1 cellular context compared by ENCODE assay signal in the genomic region with DNA sequence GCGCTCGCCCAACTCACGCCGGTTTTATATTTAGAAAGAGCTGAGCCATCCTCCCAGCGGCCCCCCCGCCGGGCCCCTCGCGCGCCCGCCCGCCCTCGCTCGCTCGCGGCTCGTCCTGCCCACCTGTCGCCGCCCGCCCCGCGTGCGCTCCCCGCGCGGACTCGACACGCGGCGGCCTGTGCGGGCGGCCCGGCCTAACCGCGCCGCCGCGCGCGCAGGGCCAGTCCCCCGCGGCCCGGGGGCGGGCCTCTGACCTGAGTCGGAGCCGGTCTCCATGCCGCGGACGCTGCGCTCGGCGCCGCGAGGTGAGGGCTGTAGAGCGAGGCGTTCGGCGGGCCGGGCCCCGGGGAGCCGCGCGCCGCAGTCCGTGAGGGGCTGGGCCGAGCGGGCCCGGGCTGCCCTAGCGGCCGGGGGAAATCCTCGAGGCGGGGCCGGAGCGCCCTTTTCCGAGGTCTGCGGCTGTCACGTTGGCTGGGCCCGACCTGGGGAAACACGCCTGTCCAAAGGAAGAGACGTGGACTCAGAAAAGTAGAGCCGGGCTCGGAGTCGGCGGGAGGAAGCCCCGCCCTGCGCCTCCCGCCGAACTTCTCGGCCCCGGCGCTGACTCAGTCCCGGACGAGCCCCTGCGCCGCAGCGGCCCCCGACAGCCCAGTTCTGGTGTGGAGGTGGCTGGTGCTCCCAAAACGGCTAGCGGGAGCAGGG.
TF ChIP-seq lines count a peak whose summit lies in the region.

A gene with protein sequence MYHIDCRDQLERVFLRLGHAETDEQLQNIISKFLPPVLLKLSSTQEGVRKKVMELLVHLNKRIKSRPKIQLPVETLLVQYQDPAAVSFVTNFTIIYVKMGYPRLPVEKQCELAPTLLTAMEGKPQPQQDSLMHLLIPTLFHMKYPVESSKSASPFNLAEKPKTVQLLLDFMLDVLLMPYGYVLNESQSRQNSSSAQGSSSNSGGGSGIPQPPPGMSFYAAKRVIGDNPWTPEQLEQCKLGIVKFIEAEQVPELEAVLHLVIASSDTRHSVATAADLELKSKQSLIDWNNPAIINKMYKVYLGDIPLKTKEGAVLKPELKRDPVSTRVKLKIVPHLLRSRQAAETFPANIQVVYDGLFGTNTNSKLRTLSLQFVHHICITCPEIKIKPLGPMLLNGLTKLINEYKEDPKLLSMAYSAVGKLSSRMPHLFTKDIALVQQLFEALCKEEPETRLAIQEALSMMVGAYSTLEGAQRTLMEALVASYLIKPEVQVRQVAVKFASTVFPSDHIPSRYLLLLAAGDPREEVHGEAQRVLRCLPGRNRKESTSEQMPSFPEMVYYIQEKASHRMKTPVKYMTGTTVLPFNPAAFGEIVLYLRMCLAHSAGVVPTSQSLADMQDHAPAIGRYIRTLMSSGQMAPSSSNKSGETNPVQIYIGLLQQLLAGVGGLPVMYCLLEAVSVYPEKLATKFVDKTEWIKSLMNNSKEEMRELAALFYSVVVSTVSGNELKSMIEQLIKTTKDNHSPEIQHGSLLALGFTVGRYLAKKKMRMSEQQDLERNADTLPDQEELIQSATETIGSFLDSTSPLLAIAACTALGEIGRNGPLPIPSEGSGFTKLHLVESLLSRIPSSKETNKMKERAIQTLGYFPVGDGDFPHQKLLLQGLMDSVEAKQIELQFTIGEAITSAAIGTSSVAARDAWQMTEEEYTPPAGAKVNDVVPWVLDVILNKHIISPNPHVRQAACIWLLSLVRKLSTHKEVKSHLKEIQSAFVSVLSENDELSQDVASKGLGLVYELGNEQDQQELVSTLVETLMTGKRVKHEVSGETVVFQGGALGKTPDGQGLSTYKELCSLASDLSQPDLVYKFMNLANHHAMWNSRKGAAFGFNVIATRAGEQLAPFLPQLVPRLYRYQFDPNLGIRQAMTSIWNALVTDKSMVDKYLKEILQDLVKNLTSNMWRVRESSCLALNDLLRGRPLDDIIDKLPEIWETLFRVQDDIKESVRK (N-terminal part only) (minus strand): TSS at position 522 of the 702 bp plus-strand sequence. CDS start 11,465 bp downstream, outside the sequence.

TF ChIP-seq in HepG2, 621 proteins besides CTCF, POLR2A, EP300 and RAD21 (continued from another document):
- TF ChIP-seq, protein P1, sequence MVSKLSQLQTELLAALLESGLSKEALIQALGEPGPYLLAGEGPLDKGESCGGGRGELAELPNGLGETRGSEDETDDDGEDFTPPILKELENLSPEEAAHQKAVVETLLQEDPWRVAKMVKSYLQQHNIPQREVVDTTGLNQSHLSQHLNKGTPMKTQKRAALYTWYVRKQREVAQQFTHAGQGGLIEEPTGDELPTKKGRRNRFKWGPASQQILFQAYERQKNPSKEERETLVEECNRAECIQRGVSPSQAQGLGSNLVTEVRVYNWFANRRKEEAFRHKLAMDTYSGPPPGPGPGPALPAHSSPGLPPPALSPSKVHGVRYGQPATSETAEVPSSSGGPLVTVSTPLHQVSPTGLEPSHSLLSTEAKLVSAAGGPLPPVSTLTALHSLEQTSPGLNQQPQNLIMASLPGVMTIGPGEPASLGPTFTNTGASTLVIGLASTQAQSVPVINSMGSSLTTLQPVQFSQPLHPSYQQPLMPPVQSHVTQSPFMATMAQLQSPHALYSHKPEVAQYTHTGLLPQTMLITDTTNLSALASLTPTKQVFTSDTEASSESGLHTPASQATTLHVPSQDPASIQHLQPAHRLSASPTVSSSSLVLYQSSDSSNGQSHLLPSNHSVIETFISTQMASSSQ (IDR thresholded peaks at IDR 0.05; ENCODE audit: low read depth) = no peak
- TF ChIP-seq, protein P1 (CRISPR knock-in tag; IDR thresholded peaks at IDR 0.05; ENCODE audit: borderline replicate concordance) = no peak
- TF ChIP-seq ZNF703 (CRISPR knock-in tag; IDR thresholded peaks at IDR 0.05; ENCODE audit: borderline replicate concordance) (peak; percentile 41; the same call in 1 of the 2 replicates), ERF (CRISPR knock-in tag; IDR thresholded peaks at IDR 0.05) (0 out of 2 replicates have a peak, but pooled peaks have one; percentile 16), ZNF749 (CRISPR knock-in tag; IDR thresholded peaks at IDR 0.05; ENCODE audit: borderline replicate concordance) (peak; percentile 73; the same call in 1 of the 2 replicates), ZBTB8A (CRISPR knock-in tag; IDR thresholded peaks at IDR 0.05; ENCODE audit: borderline replicate concordance, low read depth) (no peak), ZNF451 (CRISPR knock-in tag; IDR thresholded peaks at IDR 0.05) (0 out of 2 replicates have a peak, but pooled peaks have one; percentile 8), ZNF44 (CRISPR knock-in tag; IDR thresholded peaks at IDR 0.05) (no peak), BCL6 (CRISPR knock-in tag; IDR thresholded peaks at IDR 0.05) (peak; percentile 53), HDAC1 (CRISPR knock-in tag; IDR thresholded peaks at IDR 0.05) (peak; percentile 72), KLF15 (CRISPR knock-in tag; IDR thresholded peaks at IDR 0.05; ENCODE audit: borderline replicate concordance) (no peak), MIER2 (CRISPR knock-in tag; IDR thresholded peaks at IDR 0.05) (0 out of 2 replicates have a peak, but pooled peaks have one; percentile 44), FIP1L1 (IDR thresholded peaks at IDR 0.05; ENCODE audit: borderline replicate concordance, insufficient read depth, low read depth, low read length) (no peak), CBX1 (IDR thresholded peaks at IDR 0.05; ENCODE audit: low read depth) (peak; percentile 58), ZNF777 (CRISPR knock-in tag; IDR thresholded peaks at IDR 0.05) (peak; percentile 94)
- TF ChIP-seq, protein P2, sequence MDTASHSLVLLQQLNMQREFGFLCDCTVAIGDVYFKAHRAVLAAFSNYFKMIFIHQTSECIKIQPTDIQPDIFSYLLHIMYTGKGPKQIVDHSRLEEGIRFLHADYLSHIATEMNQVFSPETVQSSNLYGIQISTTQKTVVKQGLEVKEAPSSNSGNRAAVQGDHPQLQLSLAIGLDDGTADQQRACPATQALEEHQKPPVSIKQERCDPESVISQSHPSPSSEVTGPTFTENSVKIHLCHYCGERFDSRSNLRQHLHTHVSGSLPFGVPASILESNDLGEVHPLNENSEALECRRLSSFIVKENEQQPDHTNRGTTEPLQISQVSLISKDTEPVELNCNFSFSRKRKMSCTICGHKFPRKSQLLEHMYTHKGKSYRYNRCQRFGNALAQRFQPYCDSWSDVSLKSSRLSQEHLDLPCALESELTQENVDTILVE (CRISPR knock-in tag; IDR thresholded peaks at IDR 0.05) = 0 out of 2 replicates have a peak, but pooled peaks have one; percentile 39
- TF ChIP-seq, protein P3, sequence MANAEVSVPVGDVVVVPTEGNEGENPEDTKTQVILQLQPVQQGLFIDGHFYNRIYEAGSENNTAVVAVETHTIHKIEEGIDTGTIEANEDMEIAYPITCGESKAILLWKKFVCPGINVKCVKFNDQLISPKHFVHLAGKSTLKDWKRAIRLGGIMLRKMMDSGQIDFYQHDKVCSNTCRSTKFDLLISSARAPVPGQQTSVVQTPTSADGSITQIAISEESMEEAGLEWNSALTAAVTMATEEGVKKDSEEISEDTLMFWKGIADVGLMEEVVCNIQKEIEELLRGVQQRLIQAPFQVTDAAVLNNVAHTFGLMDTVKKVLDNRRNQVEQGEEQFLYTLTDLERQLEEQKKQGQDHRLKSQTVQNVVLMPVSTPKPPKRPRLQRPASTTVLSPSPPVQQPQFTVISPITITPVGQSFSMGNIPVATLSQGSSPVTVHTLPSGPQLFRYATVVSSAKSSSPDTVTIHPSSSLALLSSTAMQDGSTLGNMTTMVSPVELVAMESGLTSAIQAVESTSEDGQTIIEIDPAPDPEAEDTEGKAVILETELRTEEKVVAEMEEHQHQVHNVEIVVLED (CRISPR knock-in tag; IDR thresholded peaks at IDR 0.05; ENCODE audit: borderline replicate concordance) = 0 out of 2 replicates have a peak, but pooled peaks have one; percentile 17
- TF ChIP-seq, protein P4, sequence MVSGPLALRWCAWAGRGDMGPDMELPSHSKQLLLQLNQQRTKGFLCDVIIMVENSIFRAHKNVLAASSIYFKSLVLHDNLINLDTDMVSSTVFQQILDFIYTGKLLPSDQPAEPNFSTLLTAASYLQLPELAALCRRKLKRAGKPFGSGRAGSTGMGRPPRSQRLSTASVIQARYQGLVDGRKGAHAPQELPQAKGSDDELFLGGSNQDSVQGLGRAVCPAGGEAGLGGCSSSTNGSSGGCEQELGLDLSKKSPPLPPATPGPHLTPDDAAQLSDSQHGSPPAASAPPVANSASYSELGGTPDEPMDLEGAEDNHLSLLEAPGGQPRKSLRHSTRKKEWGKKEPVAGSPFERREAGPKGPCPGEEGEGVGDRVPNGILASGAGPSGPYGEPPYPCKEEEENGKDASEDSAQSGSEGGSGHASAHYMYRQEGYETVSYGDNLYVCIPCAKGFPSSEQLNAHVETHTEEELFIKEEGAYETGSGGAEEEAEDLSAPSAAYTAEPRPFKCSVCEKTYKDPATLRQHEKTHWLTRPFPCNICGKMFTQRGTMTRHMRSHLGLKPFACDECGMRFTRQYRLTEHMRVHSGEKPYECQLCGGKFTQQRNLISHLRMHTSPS (CRISPR knock-in tag; IDR thresholded peaks at IDR 0.05; ENCODE audit: low read depth) = 0 out of 2 replicates have a peak, but pooled peaks have one; percentile 21
- TF ChIP-seq, protein P5, sequence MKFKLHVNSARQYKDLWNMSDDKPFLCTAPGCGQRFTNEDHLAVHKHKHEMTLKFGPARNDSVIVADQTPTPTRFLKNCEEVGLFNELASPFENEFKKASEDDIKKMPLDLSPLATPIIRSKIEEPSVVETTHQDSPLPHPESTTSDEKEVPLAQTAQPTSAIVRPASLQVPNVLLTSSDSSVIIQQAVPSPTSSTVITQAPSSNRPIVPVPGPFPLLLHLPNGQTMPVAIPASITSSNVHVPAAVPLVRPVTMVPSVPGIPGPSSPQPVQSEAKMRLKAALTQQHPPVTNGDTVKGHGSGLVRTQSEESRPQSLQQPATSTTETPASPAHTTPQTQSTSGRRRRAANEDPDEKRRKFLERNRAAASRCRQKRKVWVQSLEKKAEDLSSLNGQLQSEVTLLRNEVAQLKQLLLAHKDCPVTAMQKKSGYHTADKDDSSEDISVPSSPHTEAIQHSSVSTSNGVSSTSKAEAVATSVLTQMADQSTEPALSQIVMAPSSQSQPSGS (CRISPR knock-in tag; IDR thresholded peaks at IDR 0.05) = peak; percentile 36; the same call in 1 of the 2 replicates
- TF ChIP-seq, protein P6, sequence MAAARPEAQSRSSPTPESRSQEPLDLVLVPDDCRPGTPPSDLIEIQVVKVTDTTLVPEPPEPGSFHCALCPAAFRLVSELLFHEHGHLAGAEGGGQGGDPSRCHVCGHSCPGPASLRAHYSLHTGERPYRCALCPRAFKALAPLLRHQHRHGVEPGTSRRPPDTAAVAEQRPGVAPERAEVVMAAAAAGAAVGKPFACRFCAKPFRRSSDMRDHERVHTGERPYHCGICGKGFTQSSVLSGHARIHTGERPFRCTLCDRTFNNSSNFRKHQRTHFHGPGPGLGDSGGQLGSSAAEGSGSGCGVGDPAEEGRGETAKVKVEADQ (CRISPR knock-in tag; IDR thresholded peaks at IDR 0.05; ENCODE audit: borderline replicate concordance) = no peak
